8 cellular contexts compared by ENCODE assay signal in genomic region chrX:48531359-48531954, GRCh38. TPM values are rescaled to one million over a fixed set of nuclear protein-coding genes. Genes with fewer than 3 reads are reported as not detected.
DNase-seq lines count a peak whose midpoint lies in the region; ATAC-seq, FAIRE-seq and TF ChIP-seq lines count a peak whose summit lies in the region.

No MANE protein-coding gene starts in this region.

- POLR2A ChIA-PET in MCF 10A (lab: Yijun Ruan, JAX) = interaction anchor here (0.9 to 3.1 kb wide), 6 partner anchors 8 to 58 kb away, joined by 3 to 14 read pairs (median 7); partner anchors contain the start of genes EBP, RBM3 and TBC1D25

- peak; percentile 77 for DNase-seq in MCF 10A (ENCODE audit: unreplicated experiment)
- no peak for DNase-seq in breast epithelium (ENCODE audit: low spot score in 2 of 2)
- no peak for DNase-seq in activated naive CD4-positive, alpha-beta T cell treated with anti-CD3 and anti-CD28 coated beads, Interleukin-2, amount 50 U/mL, for 72 hours (ENCODE audit: low spot score in 2 of 2)
- DNase-seq in left ventricle myocardium superior = no peak
- DNase-seq in urothelium cell line (ENCODE audit: low spot score) = peak; percentile 46
- no peak for DNase-seq in NAMALWA (ENCODE audit: low spot score)
- no peak for DNase-seq in KG1 (lab: John Stamatoyannopoulos, UW)

- TSS peak; percentile 84 for BruUV-seq in MCF 10A (replicated peaks; lab: Mats Ljungman, UMichigan)

- no peak overlapping the region for H3K27ac ChIP-seq in breast epithelium

- peak in 1 of 2 donors; percentile 72 for ATAC-seq in activated naive CD4-positive, alpha-beta T cell treated with anti-CD3 and anti-CD28 coated beads, Interleukin-2, amount 50 U/mL, for 72 hours
- ATAC-seq in left ventricle myocardium superior (peak; percentile 80), HG03342 (IDR thresholded peaks at IDR 0.05; ENCODE audit: unreplicated experiment) (no peak)

- H3K27me3 Mint-ChIP-seq in MCF 10A (ENCODE audit: insufficient read depth, unreplicated experiment) = no peaks in the 10 kb centered on the region

- no peak for FAIRE-seq in urothelium cell line (lab: Jason Lieb, UNC)

- H3K36me3 ChIP-seq in breast epithelium = no peaks in the 10 kb centered on the region

- H3K9me3 ChIP-seq in breast epithelium = no peaks in the 10 kb centered on the region

- intact Hi-C loops in MCF 10A (cut with micrococcal nuclease) (loop anchor here (2.0 kb wide), 1 partner anchor 43 kb away; the partner anchor contains the start of gene RBM3), breast epithelium (cut with DNase I; ENCODE audit: low total_unique reads) (no loop called here), left ventricle myocardium superior (cut with micrococcal nuclease) (no loop called here)

- peak overlapping the region; percentile 9 for H3K4me3 Mint-ChIP-seq in MCF 10A (ENCODE audit: unreplicated experiment)

- peaks cover 16% of the 10 kb centered on the region for H3K9me3 Mint-ChIP-seq in MCF 10A (ENCODE audit: unreplicated experiment)
- no peaks in the 10 kb centered on the region for H3K9me3 Mint-ChIP-seq in activated naive CD4-positive, alpha-beta T cell treated with anti-CD3 and anti-CD28 coated beads, Interleukin-2, amount 50 U/mL, for 72 hours

- CTCF ChIA-PET in MCF 10A (lab: Yijun Ruan, JAX) = interaction anchor here (0.5 to 1.0 kb wide), 2 partner anchors 21 to 449 kb away, joined by 3 read pairs; no protein-coding TSS in a partner anchor

- H3K4me3 ChIP-seq in breast epithelium = no peak overlapping the region

- no peak for TF ChIP-seq CTCF in MCF 10A (IDR thresholded peaks at IDR 0.05; ENCODE audit: unreplicated experiment)
- no peak for TF ChIP-seq CTCF in breast epithelium (IDR thresholded peaks at IDR 0.05)

- no peaks in the 10 kb centered on the region for H3K4me1 ChIP-seq in breast epithelium

- H3K36me3 Mint-ChIP-seq in MCF 10A (ENCODE audit: insufficient read depth, unreplicated experiment) = peaks cover 18% of the 10 kb centered on the region
- peaks cover 4 to 21% of the 10 kb centered on the region in 2 donors for H3K36me3 Mint-ChIP-seq in activated naive CD4-positive, alpha-beta T cell treated with anti-CD3 and anti-CD28 coated beads, Interleukin-2, amount 50 U/mL, for 72 hours

- peaks cover 15% of the 10 kb centered on the region for H3K4me1 Mint-ChIP-seq in MCF 10A (ENCODE audit: insufficient read depth, unreplicated experiment)

- no peak for TF ChIP-seq POLR2A in breast epithelium (IDR thresholded peaks at IDR 0.05)

- H3K27me3 ChIP-seq in breast epithelium = peaks cover 0 to 10% of the 10 kb centered on the region in 2 donors

- H3K27ac Mint-ChIP-seq in MCF 10A (ENCODE audit: low read depth, unreplicated experiment) = peak overlapping the region; percentile 95
- peak overlapping the region; percentile 45 to 68 for H3K27ac Mint-ChIP-seq in activated naive CD4-positive, alpha-beta T cell treated with anti-CD3 and anti-CD28 coated beads, Interleukin-2, amount 50 U/mL, for 72 hours

RNA-seq across cellular contexts. Expression of gene TBC1D25, which starts 8.1 kb away (rescaled TPM):
- total RNA-seq in MCF 10A (2022) (14.4 and 18.2 TPM in 2 replicates), breast epithelium (10 to 100 TPM; 11.3 to 13.0 (median 12.5) TPM), left ventricle myocardium superior (15.4 TPM)
- 10 to 100 TPM; 18.8 to 22.2 TPM for total RNA-seq in activated naive CD4-positive, alpha-beta T cell treated with anti-CD3 and anti-CD28 coated beads, Interleukin-2, amount 50 U/mL, for 72 hours

RNA-seq across cellular contexts. Expression of gene EBP, which starts 9.8 kb away (rescaled TPM):
- total RNA-seq in MCF 10A (2022) = 66.9 and 102 TPM in 2 replicates
- 10 to 100 TPM; 20.3 to 22.0 (median 20.6) TPM for total RNA-seq in breast epithelium
- total RNA-seq in activated naive CD4-positive, alpha-beta T cell treated with anti-CD3 and anti-CD28 coated beads, Interleukin-2, amount 50 U/mL, for 72 hours = 100 to 1,000 TPM; 107 to 176 TPM
- 55.4 TPM for total RNA-seq in left ventricle myocardium superior

RNA-seq across cellular contexts. Expression of gene PORCN, which starts 22.7 kb away (rescaled TPM):
- total RNA-seq in MCF 10A (2022) = 29.2 and 39.0 TPM in 2 replicates
- 10 to 100 TPM; 12.1 to 22.1 (median 17.0) TPM for total RNA-seq in breast epithelium
- total RNA-seq in activated naive CD4-positive, alpha-beta T cell treated with anti-CD3 and anti-CD28 coated beads, Interleukin-2, amount 50 U/mL, for 72 hours = 10 to 100 TPM; 10.7 to 11.8 TPM
- total RNA-seq in left ventricle myocardium superior = 13.2 TPM

RNA-seq across cellular contexts. Expression of gene RBM3, which starts 42.8 kb away (rescaled TPM):
- 318 and 354 TPM in 2 replicates for total RNA-seq in MCF 10A (2022)
- total RNA-seq in breast epithelium = 100 to 1,000 TPM; 152 to 328 (median 213) TPM
- total RNA-seq in activated naive CD4-positive, alpha-beta T cell treated with anti-CD3 and anti-CD28 coated beads, Interleukin-2, amount 50 U/mL, for 72 hours = 100 to 1,000 TPM; 171 to 256 TPM
- total RNA-seq in left ventricle myocardium superior = 103 TPM

RNA-seq across cellular contexts. Expression of gene FTSJ1, which starts 55.5 kb away (rescaled TPM):
- total RNA-seq in MCF 10A (2022) = 92.5 and 107 TPM in 2 replicates
- total RNA-seq in breast epithelium = 10 to 100 TPM; 31.8 to 55.4 (median 34.8) TPM
- total RNA-seq in activated naive CD4-positive, alpha-beta T cell treated with anti-CD3 and anti-CD28 coated beads, Interleukin-2, amount 50 U/mL, for 72 hours = 10 to 100 TPM; 58.4 to 76.6 TPM
- total RNA-seq in left ventricle myocardium superior = 15.1 TPM

Comparison
In these comparisons a context has a peak if more than half of its experiments do, and no peak if none do; other contexts are left out.
1. DNase-seq: peak in MCF 10A (single experiment) and urothelium cell line (single experiment); none in breast epithelium (0 of 2), activated naive CD4-positive, alpha-beta T cell treated with anti-CD3 and anti-CD28 coated beads, Interleukin-2, amount 50 U/mL, for 72 hours (0 of 2), left ventricle myocardium superior (single experiment), NAMALWA (single experiment) and KG1 (single experiment).